In the genomic region with DNA sequence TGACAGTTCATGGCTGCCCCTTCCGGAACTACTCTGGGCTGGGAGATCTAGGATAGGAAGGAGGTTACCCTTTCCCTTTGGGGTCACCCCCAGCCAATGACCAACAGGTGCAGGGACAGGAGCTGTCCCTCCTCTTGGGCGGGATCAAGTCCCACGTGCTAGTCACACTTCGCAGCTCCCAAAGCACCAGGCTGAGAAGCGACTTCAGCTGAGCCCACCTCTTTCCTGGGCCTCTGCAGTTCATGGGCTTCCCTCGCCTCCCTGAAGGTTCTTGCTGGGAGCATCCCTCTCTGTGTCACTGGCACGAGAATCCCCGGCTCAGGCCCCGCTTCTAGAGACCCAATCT, we compare ENCODE assay signal across 1 cellular context.
TF ChIP-seq lines count a peak whose summit lies in the region.

No MANE protein-coding gene starts in this region.

TF ChIP-seq in H1, 55 proteins besides CTCF, POLR2A, EP300 and RAD21:
- TF ChIP-seq, protein P1, sequence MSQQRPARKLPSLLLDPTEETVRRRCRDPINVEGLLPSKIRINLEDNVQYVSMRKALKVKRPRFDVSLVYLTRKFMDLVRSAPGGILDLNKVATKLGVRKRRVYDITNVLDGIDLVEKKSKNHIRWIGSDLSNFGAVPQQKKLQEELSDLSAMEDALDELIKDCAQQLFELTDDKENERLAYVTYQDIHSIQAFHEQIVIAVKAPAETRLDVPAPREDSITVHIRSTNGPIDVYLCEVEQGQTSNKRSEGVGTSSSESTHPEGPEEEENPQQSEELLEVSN (IDR thresholded peaks at IDR 0.05) = peak; percentile 50; the same call in 1 of the 2 replicates
- TF ChIP-seq SRF (IDR thresholded peaks at IDR 0.05; ENCODE audit: low read depth, low read length) = no peak
- no peak for TF ChIP-seq BRCA1 (IDR thresholded peaks at IDR 0.05; ENCODE audit: low read depth, low read length)
- TF ChIP-seq GTF2F1 (IDR thresholded peaks at IDR 0.05; ENCODE audit: borderline replicate concordance, low read depth, low read length) = no peak
- TF ChIP-seq, protein P2, sequence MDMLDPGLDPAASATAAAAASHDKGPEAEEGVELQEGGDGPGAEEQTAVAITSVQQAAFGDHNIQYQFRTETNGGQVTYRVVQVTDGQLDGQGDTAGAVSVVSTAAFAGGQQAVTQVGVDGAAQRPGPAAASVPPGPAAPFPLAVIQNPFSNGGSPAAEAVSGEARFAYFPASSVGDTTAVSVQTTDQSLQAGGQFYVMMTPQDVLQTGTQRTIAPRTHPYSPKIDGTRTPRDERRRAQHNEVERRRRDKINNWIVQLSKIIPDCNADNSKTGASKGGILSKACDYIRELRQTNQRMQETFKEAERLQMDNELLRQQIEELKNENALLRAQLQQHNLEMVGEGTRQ (IDR thresholded peaks at IDR 0.05; ENCODE audit: low read length) = no peak
